13 cellular contexts compared by ENCODE assay signal in genomic region chr6:18978330-18979128, GRCh38.
A peak's percentile ranks its signal among the peaks of the same experiment; 100 is the strongest.
DNase-seq lines count a peak whose midpoint lies in the region; ATAC-seq, FAIRE-seq and TF ChIP-seq lines count a peak whose summit lies in the region.
"Had no signal": no experiment of that assay in that cellular context is flagged by ENCODE, and none has a peak within 500 bp of the region (broad histone marks: within the 10 kb centered on the region; RNA-seq: fewer than 3 reads in every experiment).

No MANE protein-coding gene starts in this region.

- H3K27ac Mint-ChIP-seq in naive thymus-derived CD4-positive, alpha-beta T cell: no peak overlapping the region
- H3K27ac Mint-ChIP-seq: activated naive CD4-positive, alpha-beta T cell treated with anti-CD3 and anti-CD28 coated beads, Interleukin-2, amount 50 U/mL, for 24 hours; B cell; naive B cell had no signal

- H3F3A ChIP-seq in MM.1S (ENCODE audit: insufficient read depth, low read length): no peaks in the 10 kb centered on the region

- no peaks in the 10 kb centered on the region for H3K9me3 ChIP-seq in right atrium auricular region
- no peaks in the 10 kb centered on the region; the same call in 1 of the 2 replicates for H3K9me3 ChIP-seq in K562 (replicated peaks; ENCODE audit: control insufficient read depth, insufficient read depth, low read depth, low read length)
- no peaks in the 10 kb centered on the region for H3K9me3 ChIP-seq in naive thymus-derived CD4-positive, alpha-beta T cell (ENCODE audit: control insufficient read depth in 2 of 3, low read length in 3 of 3)
- H3K9me3 ChIP-seq in MM.1S (replicated peaks; ENCODE audit: insufficient read depth, low read length): no peaks in the 10 kb centered on the region

- peaks cover 0 to 13% of the 10 kb centered on the region in 2 donors for H3K4me1 ChIP-seq in right atrium auricular region
- no peaks in the 10 kb centered on the region for H3K4me1 ChIP-seq in K562 (replicated peaks in 1 of 2; ENCODE audit: control insufficient read depth in 2 of 2, insufficient read depth in 2 of 2, low read length in 2 of 2)
- no peaks in the 10 kb centered on the region for H3K4me1 ChIP-seq in naive thymus-derived CD4-positive, alpha-beta T cell (ENCODE audit: control insufficient read depth in 2 of 2, insufficient read depth in 2 of 2, low read length in 2 of 2)
- no peaks in the 10 kb centered on the region for H3K4me1 ChIP-seq in MM.1S (ENCODE audit: low read length)

- DNase-seq in Right ventricle myocardium superior (no peak), right atrium auricular region (ENCODE audit: low spot score) (no peak), K562 (ENCODE audit: extremely low read depth in 1 of 4, low spot score in 3 of 4) (no peak), left lobe of liver (ENCODE audit: low spot score) (no peak), MM.1S (no peak)
- DNase-seq in naive thymus-derived CD4-positive, alpha-beta T cell: no peak
- DNase-seq: naive B cell, NCI-H524 had no signal

- H3K36me3 Mint-ChIP-seq in naive thymus-derived CD4-positive, alpha-beta T cell: no peaks in the 10 kb centered on the region
- H3K36me3 Mint-ChIP-seq: activated naive CD4-positive, alpha-beta T cell treated with anti-CD3 and anti-CD28 coated beads, Interleukin-2, amount 50 U/mL, for 24 hours; naive B cell had no signal

- TF ChIP-seq EP300 in K562 (IDR thresholded peaks at IDR 0.05; ENCODE audit: low read length): no peak

- H3K9ac ChIP-seq in K562 (ENCODE audit: insufficient read depth in 1 of 2, low read depth in 2 of 2, low read length in 2 of 2) (no peak overlapping the region), MM.1S (ENCODE audit: low read length) (no peak overlapping the region)

- TF ChIP-seq CTCF in right atrium auricular region (IDR thresholded peaks at IDR 0.05): no peak
- no peak for TF ChIP-seq CTCF in K562 (IDR thresholded peaks at IDR 0.05 in 2 of 3, conservative IDR thresholded peaks at IDR 0.05 in 1 of 3; ENCODE audit: insufficient read depth in 2 of 3, low read depth in 1 of 3, low read length in 3 of 3)
- no peak for TF ChIP-seq CTCF in MM.1S (IDR thresholded peaks at IDR 0.05; ENCODE audit: low read length)

- H2AFZ ChIP-seq in K562 (ENCODE audit: low read depth, low read length): no peak overlapping the region
- H2AFZ ChIP-seq in MM.1S (ENCODE audit: low read length): no peak overlapping the region

- no peaks in the 10 kb centered on the region for H3K4me1 Mint-ChIP-seq in naive thymus-derived CD4-positive, alpha-beta T cell
- H3K4me1 Mint-ChIP-seq: activated naive CD4-positive, alpha-beta T cell treated with anti-CD3 and anti-CD28 coated beads, Interleukin-2, amount 50 U/mL, for 24 hours; B cell; naive B cell had no signal

- 7% methylated on average over 3 of the region's 3 CpGs for WGBS in K562 (ENCODE audit: insufficient coverage, low coverage, missing lambda C conversion rate)

- H3K27me3 Mint-ChIP-seq in naive thymus-derived CD4-positive, alpha-beta T cell: no peaks in the 10 kb centered on the region
- H3K27me3 Mint-ChIP-seq: activated naive CD4-positive, alpha-beta T cell treated with anti-CD3 and anti-CD28 coated beads, Interleukin-2, amount 50 U/mL, for 24 hours; B cell had no signal

- in situ Hi-C loops in K562 (cut with MboI): no loop called here

- H3K27ac ChIP-seq in right atrium auricular region (peak overlapping the region in 1 of 2 donors; percentile 73), K562 (ENCODE audit: extremely low read depth, low read depth, low read length) (no peak overlapping the region), MM.1S (ENCODE audit: low read length) (no peak overlapping the region)
- no peak overlapping the region for H3K27ac ChIP-seq in naive thymus-derived CD4-positive, alpha-beta T cell (ENCODE audit: low read depth, low read length)

- no peak for FAIRE-seq in K562 (lab: Jason Lieb, UNC)
- FAIRE-seq: GM12878 had no signal

- H3K79me2 ChIP-seq in K562 (ENCODE audit: control insufficient read depth, insufficient read depth, low read length) (no peaks in the 10 kb centered on the region), MM.1S (ENCODE audit: low read length) (no peaks in the 10 kb centered on the region)

- H3K4me3 Mint-ChIP-seq in naive thymus-derived CD4-positive, alpha-beta T cell: no peak overlapping the region
- H3K4me3 Mint-ChIP-seq: activated naive CD4-positive, alpha-beta T cell treated with anti-CD3 and anti-CD28 coated beads, Interleukin-2, amount 50 U/mL, for 24 hours; B cell; naive B cell had no signal

- BruUV-seq in K562 (replicated peaks; lab: Mats Ljungman, UMichigan): no TSS peak

- H3K36me3 ChIP-seq in right atrium auricular region (no peaks in the 10 kb centered on the region), K562 (ENCODE audit: control insufficient read depth, insufficient read depth, low read length) (no peaks in the 10 kb centered on the region), MM.1S (replicated peaks; ENCODE audit: insufficient read depth, low read length) (no peaks in the 10 kb centered on the region)
- no peaks in the 10 kb centered on the region for H3K36me3 ChIP-seq in naive thymus-derived CD4-positive, alpha-beta T cell (ENCODE audit: control insufficient read depth in 2 of 3, insufficient read depth in 3 of 3, low read length in 3 of 3)

- CTCF ChIA-PET in K562 (lab: Yijun Ruan, JAX; ENCODE audit: low intra/inter-chr PET ratio): no interaction called here
- CTCF ChIA-PET in naive thymus-derived CD4-positive, alpha-beta T cell (lab: Charles Lee): no interaction called here

- H4K20me1 ChIP-seq in K562 (replicated peaks; ENCODE audit: control insufficient read depth, insufficient read depth, low read length): no peaks in the 10 kb centered on the region
- H4K20me1 ChIP-seq in MM.1S (ENCODE audit: insufficient read depth, low read length): no peaks in the 10 kb centered on the region

- no peak overlapping the region for H3K4me3 ChIP-seq in right atrium auricular region
- H3K4me3 ChIP-seq in K562: no peak overlapping the region
- H3K4me3 ChIP-seq in naive thymus-derived CD4-positive, alpha-beta T cell (ENCODE audit: low read length): no peak overlapping the region
- H3K4me3 ChIP-seq in MM.1S (ENCODE audit: low read length): no peak overlapping the region
- H3K4me3 ChIP-seq: GM12878 had no signal

- TF ChIP-seq RAD21 in K562 (CRISPR knock-in tag; conservative IDR thresholded peaks at IDR 0.05 in 1 of 2, IDR thresholded peaks at IDR 0.05 in 1 of 2): no peak

- intact Hi-C loops in Right ventricle myocardium superior (cut with DNase I) (no loop called here), K562 (cut with micrococcal nuclease) (no loop called here)
- intact Hi-C loops in naive thymus-derived CD4-positive, alpha-beta T cell (cut with micrococcal nuclease): no loop called here

- no peaks in the 10 kb centered on the region for H3K9me2 ChIP-seq in MM.1S (replicated peaks; ENCODE audit: insufficient read depth, low read length)

- H3K9me3 Mint-ChIP-seq in naive thymus-derived CD4-positive, alpha-beta T cell: peaks cover 0 to 10% (median 2%) of the 10 kb centered on the region in 11 donors

- H3K4me2 ChIP-seq in K562 (ENCODE audit: insufficient read depth, low read length) (no peak overlapping the region), MM.1S (ENCODE audit: low read depth, low read length) (no peak overlapping the region)

- peak; percentile 98 for ATAC-seq in Right ventricle myocardium superior (ENCODE audit: poor library complexity)
- no peak for ATAC-seq in K562
- ATAC-seq in left lobe of liver: peak; percentile 82
- no peak for ATAC-seq in esophagus mucosa
- no peak for ATAC-seq in naive thymus-derived CD4-positive, alpha-beta T cell
- ATAC-seq in GM21423 (IDR thresholded peaks at IDR 0.05; ENCODE audit: unreplicated experiment): no peak
- ATAC-seq: GM12878 had no signal

- TF ChIP-seq POLR2A in K562 (conservative IDR thresholded peaks at IDR 0.05): no peak

- H3K9me1 ChIP-seq in K562 (ENCODE audit: control insufficient read depth, insufficient read depth, low read length): no peaks in the 10 kb centered on the region

- POLR2A ChIA-PET in K562 (lab: Yijun Ruan, JAX): no interaction called here
- POLR2A ChIA-PET in naive thymus-derived CD4-positive, alpha-beta T cell (lab: Charles Lee): no interaction called here

- H3K27me3 ChIP-seq in right atrium auricular region (no peaks in the 10 kb centered on the region), K562 (ENCODE audit: control insufficient read depth in 2 of 2, insufficient read depth in 2 of 2, low read length in 2 of 2) (no peaks in the 10 kb centered on the region), MM.1S (replicated peaks; ENCODE audit: insufficient read depth, low read length) (no peaks in the 10 kb centered on the region)
- no peaks in the 10 kb centered on the region for H3K27me3 ChIP-seq in naive thymus-derived CD4-positive, alpha-beta T cell (ENCODE audit: control insufficient read depth in 2 of 2, insufficient read depth in 2 of 2, low read length in 2 of 2)

TF ChIP-seq in K562, 482 proteins besides CTCF, POLR2A, EP300 and RAD21:
- TF ChIP-seq ZNF24 (IDR thresholded peaks at IDR 0.05) (no peak), ZKSCAN8 (CRISPR knock-in tag; IDR thresholded peaks at IDR 0.05) (no peak), RFX1 (IDR thresholded peaks at IDR 0.05) (peak; percentile 31)

Comparison
In these comparisons a context has a peak if more than half of its experiments do, and no peak if none do; other contexts are left out.
1. ATAC-seq: peak in Right ventricle myocardium superior (single experiment) and left lobe of liver (single experiment); none in K562 (single experiment), esophagus mucosa (single experiment), naive thymus-derived CD4-positive, alpha-beta T cell (single experiment) and GM21423 (single experiment).